ENCODE assay signal across 9 cellular contexts in genomic region chr14:103126873-103127304, GRCh38. TPM values are rescaled to one million over a fixed set of nuclear protein-coding genes. Genes with fewer than 3 reads are reported as not detected.
DNase-seq lines count a peak whose midpoint lies in the region; TF ChIP-seq lines count a peak whose summit lies in the region.
"Had no signal": no experiment of that assay in that cellular context is flagged by ENCODE, and none has a peak within 500 bp of the region (broad histone marks: within the 10 kb centered on the region; RNA-seq: fewer than 3 reads in every experiment).

No MANE protein-coding gene starts in this region.

- H3K4me3 ChIP-seq in Peyer's patch: peak overlapping the region in 2 of 4 donors; percentile 34 to 36
- peak overlapping the region; percentile 96 for H3K4me3 ChIP-seq in left ventricle myocardium inferior

- peaks cover 0 to 18% of the 10 kb centered on the region in 2 donors for H3K27me3 ChIP-seq in Peyer's patch
- H3K27me3 ChIP-seq in left ventricle myocardium inferior (ENCODE audit: low read depth): no peaks in the 10 kb centered on the region

- H3K27ac ChIP-seq in Peyer's patch (no peak overlapping the region), left ventricle myocardium inferior (replicated peaks) (peak overlapping the region; percentile 64)

- in situ Hi-C loops in ACHN (cut with HindIII; ENCODE audit: low pct_ligation_motif_present, low pct_unique_long_range_greater_than_20kb, low sequenced_read_pairs): no loop called here

- peaks cover 0 to 73% (median 15%) of the 10 kb centered on the region in 4 donors for H3K4me1 ChIP-seq in Peyer's patch
- peaks cover 96% of the 10 kb centered on the region for H3K4me1 ChIP-seq in left ventricle myocardium inferior

- H3K36me3 ChIP-seq in Peyer's patch (no peaks in the 10 kb centered on the region), left ventricle myocardium inferior (peaks cover 36% of the 10 kb centered on the region)

- H3K9me3 ChIP-seq in Peyer's patch: no peaks in the 10 kb centered on the region
- H3K9me3 ChIP-seq in left ventricle myocardium inferior (replicated peaks): no peaks in the 10 kb centered on the region

- TF ChIP-seq CTCF in Peyer's patch (IDR thresholded peaks at IDR 0.05) (peak in 3 of 6 experiments; percentile 72 to 83 (median 74)), left ventricle myocardium inferior (IDR thresholded peaks at IDR 0.05; ENCODE audit: borderline replicate concordance) (peak; percentile 36), GM20000 (IDR thresholded peaks at IDR 0.05; ENCODE audit: extremely low read depth, missing control alignments) (no peak)

- DNase-seq in DMS 273 (lab: John Stamatoyannopoulos, UW; ENCODE audit: unreplicated experiment) (peak; percentile 91), Peyer's patch (peak in 2 of 3 donors; percentile 72 to 86), left ventricle myocardium inferior (peak; percentile 60), posterior cingulate gyrus (peak in 6 of 10 donors; percentile 39 to 92 (median 61)), hippocampal formation (lab: John Stamatoyannopoulos, UW) (no peak), ACHN (no peak), GM20000 (ENCODE audit: low spot score) (no peak), pons (ENCODE audit: low spot score) (no peak)
- DNase-seq: MM.1S had no signal

- no peak for TF ChIP-seq POLR2A in Peyer's patch (IDR thresholded peaks at IDR 0.05)

- intact Hi-C loops in left ventricle myocardium inferior (cut with micrococcal nuclease) (no loop called here), posterior cingulate gyrus (cut with DNase I) (no loop called here)

RNA-seq across cellular contexts. Expression of gene TNFAIP2, which starts 3.6 kb away (rescaled TPM):
- total RNA-seq in Peyer's patch (10 to 100 TPM; 10.5 to 94.9 (median 31.1) TPM), left ventricle myocardium inferior (40.1 TPM)

RNA-seq across cellular contexts. Expression of gene EXOC3L4, which starts 32.4 kb away (rescaled TPM):
- total RNA-seq in Peyer's patch (10 to 100 TPM; 20.6 to 69.5 (median 34.1) TPM), left ventricle myocardium inferior (0.66 TPM)

RNA-seq across cellular contexts. Expression of gene LBHD2, which starts 42.9 kb away (rescaled TPM):
- total RNA-seq in Peyer's patch (not detected), left ventricle myocardium inferior (not detected)

Comparison
In these comparisons a context has a peak if more than half of its experiments do, and no peak if none do; other contexts are left out.
1. DNase-seq: peak in DMS 273 (single experiment), Peyer's patch (2 of 3), left ventricle myocardium inferior (single experiment) and posterior cingulate gyrus (6 of 10); none in hippocampal formation (0 of 2), ACHN (single experiment), GM20000 (single experiment) and pons (single experiment).
2. RNA of gene EXOC3L4, which starts 32.4 kb away (total RNA-seq): 20.6 to 69.5 TPM in Peyer's patch; 0.66 TPM in left ventricle myocardium inferior (single experiment); every median in the first group is over 10 times any median in the second.